Comparison of ENCODE assay signal across 25 cellular contexts in genomic region chr5:33513786-33514185, GRCh38.
DNase-seq lines count a peak whose midpoint lies in the region; ATAC-seq and TF ChIP-seq lines count a peak whose summit lies in the region.
"Had no signal": no experiment of that assay in that cellular context is flagged by ENCODE, and none has a peak within 500 bp of the region (broad histone marks: within the 10 kb centered on the region; RNA-seq: fewer than 3 reads in every experiment).

No MANE protein-coding gene starts in this region.

- H3F3A ChIP-seq in GM23248 (ENCODE audit: insufficient read depth): no peaks in the 10 kb centered on the region

- intact Hi-C loops in left lung (cut with DNase I): no loop called here

- H4K20me1 ChIP-seq in GM23248 (ENCODE audit: insufficient read depth): no peaks in the 10 kb centered on the region

- H3K36me3 ChIP-seq in GM23248 (ENCODE audit: low read depth): no peaks in the 10 kb centered on the region
- no peaks in the 10 kb centered on the region for H3K36me3 ChIP-seq in adipocyte (ENCODE audit: control insufficient read depth, insufficient read depth, low read length, severe bottlenecking)
- H3K36me3 ChIP-seq in left lung: no peaks in the 10 kb centered on the region
- H3K36me3 ChIP-seq: heart right ventricle had no signal

- H2AFZ ChIP-seq in GM23248: no peak overlapping the region

- H3K4me1 ChIP-seq in GM23248 (ENCODE audit: insufficient read depth): no peaks in the 10 kb centered on the region
- no peaks in the 10 kb centered on the region for H3K4me1 ChIP-seq in adipocyte (ENCODE audit: control insufficient read depth, insufficient read depth, low read length)
- H3K4me1 ChIP-seq in left lung: no peaks in the 10 kb centered on the region
- H3K4me1 ChIP-seq: heart right ventricle had no signal

- H3K27ac ChIP-seq in GM23248 (no peak overlapping the region), left lung (no peak overlapping the region)
- H3K27ac ChIP-seq: C4-2B, heart right ventricle had no signal

- H3K9me3 ChIP-seq in GM23248 (ENCODE audit: low read depth) (no peaks in the 10 kb centered on the region), adipocyte (ENCODE audit: control insufficient read depth, low read length) (no peaks in the 10 kb centered on the region), left lung (peaks cover 0 to under 1% of the 10 kb centered on the region in 2 donors)
- H3K9me3 ChIP-seq: heart right ventricle had no signal

- TF ChIP-seq CTCF in AG10803 (conservative IDR thresholded peaks at IDR 0.05; ENCODE audit: low read length) (no peak), left lung (IDR thresholded peaks at IDR 0.05) (no peak)

- in situ Hi-C loops in GM23248 (cut with MboI): no loop called here

- no peaks in the 10 kb centered on the region for H3K9me2 ChIP-seq in GM23248 (ENCODE audit: insufficient read depth)

- H3K4me3 ChIP-seq in AG10803 (ENCODE audit: low read length) (no peak overlapping the region), GM23248 (no peak overlapping the region), adipocyte (ENCODE audit: low read length) (no peak overlapping the region), left lung (no peak overlapping the region)
- H3K4me3 ChIP-seq: heart right ventricle, smooth muscle cell had no signal

- no peak overlapping the region for H3K9ac ChIP-seq in GM23248
- H3K9ac ChIP-seq in adipocyte (ENCODE audit: low read length): no peak overlapping the region

- no peaks in the 10 kb centered on the region for H3K27me3 ChIP-seq in GM23248 (replicated peaks; ENCODE audit: insufficient read depth)
- peaks cover 4% of the 10 kb centered on the region for H3K27me3 ChIP-seq in adipocyte (replicated peaks; ENCODE audit: control insufficient read depth, insufficient read depth, low read length)
- no peaks in the 10 kb centered on the region for H3K27me3 ChIP-seq in left lung
- H3K27me3 ChIP-seq: heart right ventricle had no signal

- H3K79me2 ChIP-seq in GM23248 (ENCODE audit: insufficient read depth): no peaks in the 10 kb centered on the region

- ATAC-seq in HG03460 (IDR thresholded peaks at IDR 0.05; ENCODE audit: unreplicated experiment): no peak
- ATAC-seq in left lung: no peak
- no peak for ATAC-seq in GM21529 (IDR thresholded peaks at IDR 0.05; ENCODE audit: unreplicated experiment)
- ATAC-seq: T-helper 17 cell had no signal

- DNase-seq in AG10803 (ENCODE audit: low read depth): peak; percentile 47
- peak; percentile 67 for DNase-seq in GM23248
- DNase-seq in adipocyte (ENCODE audit: low read depth): peak; percentile 4
- DNase-seq in hepatic stellate cell (ENCODE audit: low spot score): peak; percentile 54
- DNase-seq in left lung: no peak
- no peak for DNase-seq in AG20443 (ENCODE audit: low spot score)
- DNase-seq: activated CD4-positive, alpha-beta T cell treated with anti-CD3 and anti-CD28 coated beads for 4 hours; activated CD8-positive, alpha-beta memory T cell treated with anti-CD3 and anti-CD28 coated beads for 24 hours; activated gamma-delta T cell treated with Interleukin-2 at 50 U/mL for 16 hours; activated T-cell treated with anti-CD3 and anti-CD28 coated beads, Interleukin-2, amount 50 U/mL, for 1 hour; dermis blood vessel endothelial cell; EL; heart right ventricle; left cardiac atrium; mesenchymal stem cell; MM.1S; NCI-H1694; NCI-H526 treated with DMSO at 0.1 percent for 48 hours; occipital lobe; stimulated activated CD4-positive, alpha-beta T cell treated with anti-CD3 and anti-CD28 coated beads, Interleukin-2, amount 100 ng/mL, for 24 hours; T-helper 17 cell had no signal

- H3K4me2 ChIP-seq in GM23248 (ENCODE audit: unreplicated experiment): no peak overlapping the region
- H3K4me2 ChIP-seq: smooth muscle cell had no signal

Comparison
In these comparisons a context has a peak if more than half of its experiments do, and no peak if none do; other contexts are left out.
1. DNase-seq: peak in AG10803 (single experiment), GM23248 (single experiment), adipocyte (single experiment) and hepatic stellate cell (single experiment); none in left lung (0 of 2) and AG20443 (single experiment).